In the genomic region with DNA sequence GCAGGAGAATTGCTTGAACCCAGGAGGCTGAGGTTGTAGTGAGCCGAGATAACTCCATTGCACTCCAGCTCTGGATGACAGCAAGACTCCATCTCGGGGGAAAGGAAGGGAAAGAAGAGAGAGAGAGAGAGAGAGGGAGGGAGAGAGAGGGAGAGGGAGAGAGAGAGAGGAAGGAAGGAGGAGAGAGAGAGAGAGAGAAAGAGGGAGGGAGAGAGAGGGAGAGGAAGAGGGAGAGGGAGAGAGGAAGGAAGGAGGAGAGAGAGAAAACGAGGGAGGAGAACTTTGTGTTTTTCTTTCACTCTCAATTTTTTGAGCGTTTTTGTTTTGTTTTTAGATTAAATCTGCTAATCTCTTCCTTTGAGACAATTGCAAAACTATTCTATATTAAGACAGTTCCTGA, we compare ENCODE assay signal across 26 cellular contexts.
"Had no signal": no experiment of that assay in that cellular context is flagged by ENCODE, and none has a peak within 500 bp of the region (broad histone marks: within the 10 kb centered on the region; RNA-seq: fewer than 3 reads in every experiment).

No MANE protein-coding gene starts in this region.

- H3K27me3 Mint-ChIP-seq: stimulated activated memory B cell treated with anti-CD40 and anti-IgM and Interleukin-4, amounts not matched to agents 10 μg/mL and 1 μg/mL and 100 μg/mL, for 72 hours had no signal

- H3K27me3 ChIP-seq: adrenal gland, ascending aorta, brain microvascular endothelial cell, dorsolateral prefrontal cortex, esophagus muscularis mucosa, hepatocyte, right lobe of liver, testis, uterus had no signal

- H3K4me3 ChIP-seq: adrenal gland, ascending aorta, dorsolateral prefrontal cortex, esophagus muscularis mucosa, hepatocyte, lower lobe of right lung, mucosa of descending colon, right lobe of liver, skin epidermis, testis, uterus had no signal

- H3K27ac Mint-ChIP-seq: stimulated activated memory B cell treated with anti-CD40 and anti-IgM and Interleukin-4, amounts not matched to agents 10 μg/mL and 1 μg/mL and 100 μg/mL, for 72 hours had no signal

- H3K36me3 ChIP-seq: adrenal gland, ascending aorta, brain microvascular endothelial cell, esophagus muscularis mucosa, lower lobe of right lung, right lobe of liver, uterus had no signal

- H3K4me3 Mint-ChIP-seq: immature natural killer cell; neural crest cell; stimulated activated memory B cell treated with anti-CD40 and anti-IgM and Interleukin-4, amounts not matched to agents 10 μg/mL and 1 μg/mL and 100 μg/mL, for 72 hours had no signal

- H3K4me1 Mint-ChIP-seq: neural crest cell; stimulated activated memory B cell treated with anti-CD40 and anti-IgM and Interleukin-4, amounts not matched to agents 10 μg/mL and 1 μg/mL and 100 μg/mL, for 72 hours had no signal

- H3K27ac ChIP-seq: adrenal gland, ascending aorta, brain microvascular endothelial cell, dorsolateral prefrontal cortex, esophagus muscularis mucosa, hepatocyte, lower lobe of right lung, right lobe of liver, skin epidermis, testis, uterus had no signal

- ATAC-seq: left lobe of liver; lower lobe of right lung; right lobe of liver; stimulated activated memory B cell treated with anti-CD40 and anti-IgM and Interleukin-4, amounts not matched to agents 10 μg/mL and 1 μg/mL and 100 μg/mL, for 72 hours had no signal

- DNase-seq: activated CD4-positive, alpha-beta T cell treated with anti-CD3 and anti-CD28 coated beads, Interleukin-2, amount 50 U/mL, for 1 hour; activated gamma-delta T cell; activated naive CD4-positive, alpha-beta T cell treated with anti-CD3 and anti-CD28 coated beads, Interleukin-2, amount 50 U/mL, for 16 hours; adrenal gland; brain microvascular endothelial cell; caudate nucleus; dorsolateral prefrontal cortex; glutamatergic neuron; immature natural killer cell; lower lobe of right lung; mesendoderm; mucosa of descending colon; posterior cingulate gyrus; right lobe of liver; stimulated activated CD4-positive, alpha-beta T cell treated with anti-CD3 and anti-CD28 coated beads, Interleukin-2, amount 100 ng/mL, for 24 hours; T1000; testis; trophoblast cell; uterus had no signal

- H3K36me3 Mint-ChIP-seq: stimulated activated memory B cell treated with anti-CD40 and anti-IgM and Interleukin-4, amounts not matched to agents 10 μg/mL and 1 μg/mL and 100 μg/mL, for 72 hours had no signal

- H3K4me1 ChIP-seq: adrenal gland, ascending aorta, esophagus muscularis mucosa, lower lobe of right lung, right lobe of liver, testis, uterus had no signal

- H3K9me3 ChIP-seq: adrenal gland, ascending aorta, esophagus muscularis mucosa, lower lobe of right lung, mucosa of descending colon, right lobe of liver, testis, uterus had no signal
